Comparison of ENCODE assay signal across 9 cellular contexts in the genomic region with DNA sequence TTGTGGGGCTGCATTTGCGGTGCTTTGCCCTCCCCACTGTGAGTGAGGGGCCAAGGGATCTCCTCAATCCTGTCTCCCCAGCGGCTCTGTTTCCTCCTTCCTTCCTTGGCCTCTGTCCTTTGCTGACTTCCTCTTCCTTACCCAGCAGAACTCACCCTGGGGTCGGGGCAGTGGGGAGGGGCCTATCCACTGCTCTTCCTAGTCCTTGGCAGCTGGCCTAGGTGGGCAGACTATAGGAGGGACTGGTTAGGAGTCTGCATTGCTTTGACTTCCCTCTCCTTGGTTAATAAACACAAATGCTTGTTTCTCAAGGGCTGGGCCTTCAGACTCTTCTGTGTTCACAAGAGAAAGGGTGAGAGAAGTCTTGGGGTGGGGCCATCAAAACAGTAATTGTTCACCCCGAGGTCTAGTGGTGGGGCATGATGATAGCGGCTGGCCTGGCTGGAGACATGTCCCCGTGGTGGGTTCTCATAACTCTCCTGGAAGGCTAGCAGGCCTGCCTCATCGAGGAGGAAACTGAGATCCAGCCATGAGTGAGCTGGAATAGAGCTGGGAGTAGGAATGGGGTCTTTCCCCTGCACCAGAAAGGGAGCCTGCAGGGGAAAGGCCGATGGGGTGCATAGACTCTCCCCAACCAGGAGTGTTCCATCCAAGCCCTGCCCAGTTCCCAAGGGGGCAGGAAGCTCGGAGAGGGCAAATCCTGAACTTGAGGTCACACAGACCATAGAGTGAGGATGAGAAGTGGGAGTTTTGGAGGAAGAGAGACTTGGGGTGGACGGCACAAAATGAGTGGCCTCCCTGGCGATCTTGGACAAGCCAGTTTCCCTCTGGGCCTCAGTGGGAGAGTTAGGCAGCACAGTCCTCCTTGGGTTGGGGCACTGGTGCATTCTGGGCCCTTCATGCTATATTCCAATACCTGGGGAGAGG. TPM values are rescaled to one million over a fixed set of nuclear protein-coding genes. Genes with fewer than 3 reads are reported as not detected.
DNase-seq lines count a peak whose midpoint lies in the region; ATAC-seq, FAIRE-seq and TF ChIP-seq lines count a peak whose summit lies in the region.
"Had no signal": no experiment of that assay in that cellular context is flagged by ENCODE, and none has a peak within 500 bp of the region (broad histone marks: within the 10 kb centered on the region; RNA-seq: fewer than 3 reads in every experiment).

No MANE protein-coding gene starts in this region.

- H3K4me1 Mint-ChIP-seq in activated CD8-positive, alpha-beta T cell treated with anti-CD3 and anti-CD28 coated beads, Interleukin-2, amount 10 ng/mL, durations not matched to agents 7 days and 5 days (ENCODE audit: low read depth) = peaks cover 57% of the 10 kb centered on the region

- CTCF ChIA-PET in activated CD8-positive, alpha-beta T cell treated with anti-CD3 and anti-CD28 coated beads, Interleukin-2, amount 10 ng/mL, durations not matched to agents 7 days and 5 days (lab: Charles Lee) = interaction anchor here (0.8 to 2.0 kb wide), 8 partner anchors 10 to 367 kb away, joined by 3 to 23 read pairs (median 4); partner anchors contain the start of gene FAM110A

- TF ChIP-seq CTCF in D721Med (IDR thresholded peaks at IDR 0.05; ENCODE audit: insufficient read depth, missing control alignments) = no peak

- H3K27ac Mint-ChIP-seq in activated CD8-positive, alpha-beta T cell treated with anti-CD3 and anti-CD28 coated beads, Interleukin-2, amount 10 ng/mL, durations not matched to agents 7 days and 5 days = peak overlapping the region; percentile 91

- H3K4me1 ChIP-seq in HUES64 (ENCODE audit: insufficient read depth, low read length) = peaks cover 19% of the 10 kb centered on the region
- peaks cover 19 to 21% of the 10 kb centered on the region in 2 donors for H3K4me1 ChIP-seq in mucosa of rectum (ENCODE audit: control insufficient read depth in 2 of 2, insufficient read depth in 2 of 2, low read length in 2 of 2)

- POLR2A ChIA-PET in activated CD8-positive, alpha-beta T cell treated with anti-CD3 and anti-CD28 coated beads, Interleukin-2, amount 10 ng/mL, durations not matched to agents 7 days and 5 days (lab: Charles Lee) = interaction anchor here (1.0 to 6.0 kb wide), 3 partner anchors 11 to 13 kb away, joined by 3 to 46 read pairs (median 6); partner anchors contain the start of gene FAM110A

- FAIRE-seq in D721Med (lab: Jason Lieb, UNC) = no peak

- no peaks in the 10 kb centered on the region for H3K9me3 ChIP-seq in HUES64 (ENCODE audit: insufficient read depth, low read depth, low read length)
- no peaks in the 10 kb centered on the region for H3K9me3 ChIP-seq in mucosa of rectum (ENCODE audit: control insufficient read depth in 2 of 2, low read length in 2 of 2)
- no peaks in the 10 kb centered on the region for H3K9me3 ChIP-seq in MG63
- H3K9me3 ChIP-seq: thyroid gland had no signal

- H3K27me3 ChIP-seq in HUES64 (ENCODE audit: insufficient read depth, low read length) (peaks cover 47% of the 10 kb centered on the region), mucosa of rectum (ENCODE audit: control insufficient read depth in 2 of 2, insufficient read depth in 2 of 2, low read length in 2 of 2) (no peaks in the 10 kb centered on the region), MG63 (no peaks in the 10 kb centered on the region)
- H3K27me3 ChIP-seq: thyroid gland had no signal

- peak; percentile 63 for DNase-seq in CD1c-positive myeloid dendritic cell (ENCODE audit: extremely low spot score)
- peak; percentile 47 for DNase-seq in activated CD8-positive, alpha-beta T cell treated with anti-CD3 and anti-CD28 coated beads, Interleukin-2, amount 10 ng/mL, durations not matched to agents 7 days and 5 days
- DNase-seq in activated effector memory CD4-positive, alpha-beta T cell treated with anti-CD3 and anti-CD28 coated beads, Interleukin-2, amount 50 U/mL, for 16 hours = no peak
- no peak for DNase-seq in D721Med (ENCODE audit: insufficient read length, low spot score)
- DNase-seq in MG63 = no peak
- DNase-seq: thyroid gland had no signal

- no peaks in the 10 kb centered on the region for H3K36me3 ChIP-seq in HUES64 (ENCODE audit: insufficient read depth, low read length)
- no peaks in the 10 kb centered on the region for H3K36me3 ChIP-seq in mucosa of rectum (ENCODE audit: control insufficient read depth in 2 of 2, insufficient read depth in 2 of 2, low read length in 2 of 2)
- H3K36me3 ChIP-seq in MG63 = no peaks in the 10 kb centered on the region
- H3K36me3 ChIP-seq: thyroid gland had no signal

- H3K9me3 Mint-ChIP-seq in activated CD8-positive, alpha-beta T cell treated with anti-CD3 and anti-CD28 coated beads, Interleukin-2, amount 10 ng/mL, durations not matched to agents 7 days and 5 days (ENCODE audit: insufficient read depth) = no peaks in the 10 kb centered on the region

- H3K36me3 Mint-ChIP-seq in activated CD8-positive, alpha-beta T cell treated with anti-CD3 and anti-CD28 coated beads, Interleukin-2, amount 10 ng/mL, durations not matched to agents 7 days and 5 days (ENCODE audit: low read depth) = peaks cover 51% of the 10 kb centered on the region

- H3K27ac ChIP-seq in HUES64 (ENCODE audit: low read depth, low read length) (no peak overlapping the region), mucosa of rectum (ENCODE audit: low read depth in 2 of 2, low read length in 2 of 2) (peak overlapping the region; percentile 11 to 25)
- H3K27ac ChIP-seq: thyroid gland had no signal

- 85% methylated on average over 11 of the region's 11 CpGs for WGBS in HUES64

- H3K9ac ChIP-seq in HUES64 (ENCODE audit: low read depth, low read length) = no peak overlapping the region
- H3K9ac ChIP-seq in mucosa of rectum (ENCODE audit: low read depth in 1 of 2, low read length in 2 of 2) = peak overlapping the region; percentile 5 to 32

- H3K27me3 Mint-ChIP-seq in activated CD8-positive, alpha-beta T cell treated with anti-CD3 and anti-CD28 coated beads, Interleukin-2, amount 10 ng/mL, durations not matched to agents 7 days and 5 days (ENCODE audit: low read depth) = no peaks in the 10 kb centered on the region

- peak overlapping the region; percentile 87 for H3K4me3 Mint-ChIP-seq in activated CD8-positive, alpha-beta T cell treated with anti-CD3 and anti-CD28 coated beads, Interleukin-2, amount 10 ng/mL, durations not matched to agents 7 days and 5 days

- H3K4me3 ChIP-seq in HUES64 (ENCODE audit: low read length) = peak overlapping the region; percentile 64
- peak overlapping the region in 1 of 2 donors; percentile 62 for H3K4me3 ChIP-seq in mucosa of rectum (ENCODE audit: low read length in 2 of 2)
- H3K4me3 ChIP-seq in MG63 = no peak overlapping the region

- ATAC-seq in activated CD8-positive, alpha-beta T cell treated with anti-CD3 and anti-CD28 coated beads, Interleukin-2, amount 10 ng/mL, durations not matched to agents 7 days and 5 days = peak; percentile 11
- ATAC-seq in GM21515 (IDR thresholded peaks at IDR 0.05; ENCODE audit: unreplicated experiment) = no peak

RNA-seq across cellular contexts. Expression of gene FAM110A, which starts 12.7 kb away (rescaled TPM):
- polyA plus RNA-seq in HUES64 (2013, experiment 1 of 2) = 4.8 TPM
- 6.3 TPM for polyA plus RNA-seq in HUES64 (2013, experiment 2 of 2)
- 10 to 100 TPM; 35.9 to 36.3 TPM for total RNA-seq in activated CD8-positive, alpha-beta T cell treated with anti-CD3 and anti-CD28 coated beads, Interleukin-2, amount 10 ng/mL, durations not matched to agents 7 days and 5 days
- total RNA-seq in MG63 (2014; rRNA removed; shearing (Covaris generic); ENCODE audit: low replicate concordance) = 3.9 and 4.6 TPM in 2 replicates

Comparison
In these comparisons a context has a peak if more than half of its experiments do, and no peak if none do; other contexts are left out.
1. DNase-seq: peak in CD1c-positive myeloid dendritic cell (single experiment) and activated CD8-positive, alpha-beta T cell treated with anti-CD3 and anti-CD28 coated beads, Interleukin-2, amount 10 ng/mL, durations not matched to agents 7 days and 5 days (single experiment); none in activated effector memory CD4-positive, alpha-beta T cell treated with anti-CD3 and anti-CD28 coated beads, Interleukin-2, amount 50 U/mL, for 16 hours (single experiment), D721Med (single experiment) and MG63 (single experiment).